ENCODE assay signal across 1 cellular context in the genomic region with DNA sequence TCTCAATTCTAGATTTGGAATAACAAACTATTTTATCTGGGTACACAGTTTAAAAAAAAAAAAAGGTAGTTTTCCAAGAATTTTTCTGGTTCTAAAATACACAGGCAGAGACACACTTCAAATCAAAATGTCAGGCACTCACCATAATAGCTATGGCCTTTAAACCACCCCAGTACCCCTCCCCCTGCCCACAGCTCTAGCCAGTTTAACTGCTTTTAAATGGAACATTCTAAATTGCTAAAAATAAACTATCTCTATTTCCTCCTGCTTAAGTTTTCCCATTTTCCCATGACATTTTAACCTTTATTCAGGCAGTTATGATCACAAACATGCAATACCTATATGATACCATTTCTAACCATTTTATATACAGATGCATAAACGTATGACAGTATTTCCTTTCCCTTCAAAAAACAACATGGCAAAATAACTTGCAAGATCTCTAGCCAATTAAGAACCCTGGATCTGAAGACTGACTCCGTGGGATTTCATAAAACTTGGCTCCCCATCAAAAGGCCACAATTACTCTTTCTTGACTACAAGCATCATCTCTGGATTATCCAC.
TF ChIP-seq lines count a peak whose summit lies in the region.

No MANE protein-coding gene starts in this region.

TF ChIP-seq in GM23338, 12 proteins besides CTCF, POLR2A, EP300 and RAD21 (continued from another document):
- TF ChIP-seq, protein P1, sequence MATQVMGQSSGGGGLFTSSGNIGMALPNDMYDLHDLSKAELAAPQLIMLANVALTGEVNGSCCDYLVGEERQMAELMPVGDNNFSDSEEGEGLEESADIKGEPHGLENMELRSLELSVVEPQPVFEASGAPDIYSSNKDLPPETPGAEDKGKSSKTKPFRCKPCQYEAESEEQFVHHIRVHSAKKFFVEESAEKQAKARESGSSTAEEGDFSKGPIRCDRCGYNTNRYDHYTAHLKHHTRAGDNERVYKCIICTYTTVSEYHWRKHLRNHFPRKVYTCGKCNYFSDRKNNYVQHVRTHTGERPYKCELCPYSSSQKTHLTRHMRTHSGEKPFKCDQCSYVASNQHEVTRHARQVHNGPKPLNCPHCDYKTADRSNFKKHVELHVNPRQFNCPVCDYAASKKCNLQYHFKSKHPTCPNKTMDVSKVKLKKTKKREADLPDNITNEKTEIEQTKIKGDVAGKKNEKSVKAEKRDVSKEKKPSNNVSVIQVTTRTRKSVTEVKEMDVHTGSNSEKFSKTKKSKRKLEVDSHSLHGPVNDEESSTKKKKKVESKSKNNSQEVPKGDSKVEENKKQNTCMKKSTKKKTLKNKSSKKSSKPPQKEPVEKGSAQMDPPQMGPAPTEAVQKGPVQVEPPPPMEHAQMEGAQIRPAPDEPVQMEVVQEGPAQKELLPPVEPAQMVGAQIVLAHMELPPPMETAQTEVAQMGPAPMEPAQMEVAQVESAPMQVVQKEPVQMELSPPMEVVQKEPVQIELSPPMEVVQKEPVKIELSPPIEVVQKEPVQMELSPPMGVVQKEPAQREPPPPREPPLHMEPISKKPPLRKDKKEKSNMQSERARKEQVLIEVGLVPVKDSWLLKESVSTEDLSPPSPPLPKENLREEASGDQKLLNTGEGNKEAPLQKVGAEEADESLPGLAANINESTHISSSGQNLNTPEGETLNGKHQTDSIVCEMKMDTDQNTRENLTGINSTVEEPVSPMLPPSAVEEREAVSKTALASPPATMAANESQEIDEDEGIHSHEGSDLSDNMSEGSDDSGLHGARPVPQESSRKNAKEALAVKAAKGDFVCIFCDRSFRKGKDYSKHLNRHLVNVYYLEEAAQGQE (IDR thresholded peaks at IDR 0.05; ENCODE audit: unreplicated experiment), result no peak
- no peak for TF ChIP-seq JUNB (IDR thresholded peaks at IDR 0.05; ENCODE audit: unreplicated experiment)
- no peak for TF ChIP-seq POLR2AphosphoS5 (IDR thresholded peaks at IDR 0.05; ENCODE audit: low read depth)
TF ChIP-seq in GM23338: peak in this region for 0.
